ENCODE assay signal across 33 cellular contexts in genomic region chr5:146359836-146360235, GRCh38. TPM values are rescaled to one million over a fixed set of nuclear protein-coding genes. Genes with fewer than 3 reads are reported as not detected.
DNase-seq lines count a peak whose midpoint lies in the region; ATAC-seq and TF ChIP-seq lines count a peak whose summit lies in the region.
"Had no signal": no experiment of that assay in that cellular context is flagged by ENCODE, and none has a peak within 500 bp of the region (broad histone marks: within the 10 kb centered on the region; RNA-seq: fewer than 3 reads in every experiment).

No MANE protein-coding gene starts in this region.

- intact Hi-C loops in testis (cut with DNase I; ENCODE audit: low total_unique reads) (no loop called here), gastrocnemius medialis (cut with DNase I; ENCODE audit: low total_unique reads) (no loop called here)

- ATAC-seq in esophagus mucosa: no peak
- ATAC-seq in gastrocnemius medialis: no peak
- no peak for ATAC-seq in HG03354 (IDR thresholded peaks at IDR 0.05; ENCODE audit: poor library complexity, severe bottlenecking, unreplicated experiment)
- ATAC-seq: CD8-positive, alpha-beta T cell had no signal

- no peak for TF ChIP-seq CTCF in HEK293 (tag by site-specific recombination; IDR thresholded peaks at IDR 0.05)
- no peak for TF ChIP-seq CTCF in testis (IDR thresholded peaks at IDR 0.05)
- TF ChIP-seq CTCF in gastrocnemius medialis (IDR thresholded peaks at IDR 0.05 in 4 of 5, conservative IDR thresholded peaks at IDR 0.05 in 1 of 5): no peak

- in situ Hi-C loops in gastrocnemius medialis (cut with MboI; ENCODE audit: low sequenced_read_pairs in 4 of 4): no loop called here

- H3K27ac ChIP-seq in HEK293 (ENCODE audit: extremely low read depth, low read depth, low read length): no peak overlapping the region
- H3K27ac ChIP-seq in testis: no peak overlapping the region
- no peak overlapping the region for H3K27ac ChIP-seq in gastrocnemius medialis
- H3K27ac ChIP-seq: 22Rv1; A549; BLaER1; BLaER1 treated with 17β-estradiol and CSF1 and Interleukin-3, amounts not matched to agents 10 nM and 100 nM; C4-2B had no signal

- H3K4me1 ChIP-seq in HEK293 (ENCODE audit: control insufficient read depth, insufficient read depth, low read length) (no peaks in the 10 kb centered on the region), testis (no peaks in the 10 kb centered on the region), gastrocnemius medialis (no peaks in the 10 kb centered on the region)
- H3K4me1 ChIP-seq: A549, BE2C, Caco-2 had no signal

- H3K36me3 ChIP-seq in HEK293 (ENCODE audit: control insufficient read depth in 2 of 2, insufficient read depth in 1 of 2, low read length in 2 of 2) (no peaks in the 10 kb centered on the region), testis (ENCODE audit: low read depth, missing control alignments) (no peaks in the 10 kb centered on the region), gastrocnemius medialis (no peaks in the 10 kb centered on the region)
- H3K36me3 ChIP-seq: BE2C; BLaER1; BLaER1 treated with 17β-estradiol and CSF1 and Interleukin-3, amounts not matched to agents 10 nM and 100 nM had no signal

- POLR2A ChIA-PET in HEK293 (lab: Yijun Ruan, JAX): no interaction called here

- H3K27me3 ChIP-seq in testis: no peaks in the 10 kb centered on the region
- no peaks in the 10 kb centered on the region for H3K27me3 ChIP-seq in gastrocnemius medialis
- H3K27me3 ChIP-seq: BE2C; BLaER1; BLaER1 treated with 17β-estradiol and CSF1 and Interleukin-3, amounts not matched to agents 10 nM and 100 nM had no signal

- WGBS in testis, 2 donors: 39 to 52% methylated on average over 5 of the region's 5 CpGs

- H3K9me3 ChIP-seq in HEK293 (ENCODE audit: control insufficient read depth, insufficient read depth, low read depth, low read length): no peaks in the 10 kb centered on the region
- H3K9me3 ChIP-seq in testis: no peaks in the 10 kb centered on the region
- H3K9me3 ChIP-seq in gastrocnemius medialis: no peaks in the 10 kb centered on the region
- H3K9me3 ChIP-seq: A549; BE2C; BLaER1; BLaER1 treated with 17β-estradiol and CSF1 and Interleukin-3, amounts not matched to agents 10 nM and 100 nM; Caco-2 had no signal

- peak; percentile 59 for DNase-seq in amniotic epithelial cell (ENCODE audit: low read depth)
- DNase-seq in testis: peak; percentile 53
- DNase-seq in gastrocnemius medialis: no peak
- DNase-seq: 8988T; ACHN; AML-193; BE2C; C1 segment of cervical spinal cord; Caco-2; Calu3; CD4-positive, alpha-beta memory T cell; CD4-positive, alpha-beta T cell; CD4-positive, CD25-positive, alpha-beta regulatory T cell; CD8-positive, alpha-beta memory T cell; CD8-positive, alpha-beta T cell; COR-L47; DMS 273 treated with DMSO at 0.1 percent for 48 hours; DMS153; DMS53; DMS79; DMS79 treated with DMSO at 0.1 percent for 48 hours; DND-41; EL had no signal

- H3K4me3 ChIP-seq in HEK293 (ENCODE audit: low read depth, low read length): no peak overlapping the region
- H3K4me3 ChIP-seq in testis: no peak overlapping the region
- H3K4me3 ChIP-seq in gastrocnemius medialis: no peak overlapping the region
- H3K4me3 ChIP-seq: A549; BLaER1; BLaER1 treated with 17β-estradiol and CSF1 and Interleukin-3, amounts not matched to agents 10 nM and 100 nM had no signal

- CTCF ChIA-PET in HEK293 (lab: Yijun Ruan, JAX): no interaction called here

- TF ChIP-seq POLR2A in testis (IDR thresholded peaks at IDR 0.05) (no peak), gastrocnemius medialis (IDR thresholded peaks at IDR 0.05) (no peak)

TF ChIP-seq in HEK293, 187 proteins besides CTCF, POLR2A, EP300 and RAD21:
- TF ChIP-seq ZNF394 (tag by site-specific recombination; IDR thresholded peaks at IDR 0.05; ENCODE audit: borderline replicate concordance): no peak
- peak; percentile 20; the same call in 1 of the 2 replicates for TF ChIP-seq EGR2 (tag by site-specific recombination; IDR thresholded peaks at IDR 0.05; ENCODE audit: low read depth)

RNA-seq across cellular contexts. Expression of gene POU4F3, which starts 21.2 kb away (rescaled TPM):
- not detected for total RNA-seq in testis
- polyA plus RNA-seq in testis (ENCODE audit: insufficient read depth, low read depth, low replicate concordance): not detected
- total RNA-seq in esophagus mucosa: not detected
- not detected for total RNA-seq in gastrocnemius medialis
- total RNA-seq: B cell; Caco-2; CD4-positive, alpha-beta memory T cell had no signal
- polyA plus RNA-seq: CD14-positive monocyte; CD4-positive, alpha-beta memory T cell; CD4-positive, CD25-positive, alpha-beta regulatory T cell; CD8-positive, alpha-beta memory T cell had no signal

Comparison
In these comparisons a context has a peak if more than half of its experiments do, and no peak if none do; other contexts are left out.
1. DNase-seq: peak in amniotic epithelial cell (single experiment) and testis (single experiment); none in gastrocnemius medialis (0 of 2).